Comparison of ENCODE assay signal across 8 cellular contexts in genomic region chr1:155277070-155277895, GRCh38. TPM values are rescaled to one million over a fixed set of nuclear protein-coding genes. Genes with fewer than 3 reads are reported as not detected.
DNase-seq lines count a peak whose midpoint lies in the region; ATAC-seq and TF ChIP-seq lines count a peak whose summit lies in the region.

Gene HCN3 (plus strand): TSS chr1:155277463. CDS start chr1:155277591, 128 bp downstream.

- TF ChIP-seq CTCF in omental fat pad (IDR thresholded peaks at IDR 0.05): peak in 1 of 3 donors; percentile 27

- H3K9ac ChIP-seq in SK-N-MC (ENCODE audit: insufficient read length): peak within 1 kb of the TSS; percentile 51

- no peaks in the 10 kb centered on the region for H3K36me3 ChIP-seq in SK-N-MC (ENCODE audit: insufficient read depth, low read length)

- peak; percentile 69 for ATAC-seq in HG02610 (IDR thresholded peaks at IDR 0.05; ENCODE audit: unreplicated experiment)
- peak; percentile 91 for ATAC-seq in omental fat pad (ENCODE audit: low FRiP score)

- H3K9me3 ChIP-seq in SK-N-MC (ENCODE audit: low read depth, low read length): no peaks in the 10 kb centered on the region

- H3K27ac ChIP-seq in SK-N-MC (0 out of 2 replicates have a peak within 1 kb of the TSS, but pooled peaks have one; percentile 9), temporal lobe (ENCODE audit: low read depth, low read length) (no peak within 1 kb of the TSS)

- peak within 1 kb of the TSS; percentile 93 for H3K4me3 ChIP-seq in SK-N-MC

- DNase-seq in GM04504 (ENCODE audit: low read depth) (peak; percentile 87), NCI-H1092 (lab: John Stamatoyannopoulos, UW) (peak; percentile 99), SK-N-MC (ENCODE audit: low read depth, low spot score) (peak; percentile 85), glomerular visceral epithelial cell (ENCODE audit: extremely low spot score) (peak; percentile 97), omental fat pad (ENCODE audit: low spot score) (peak; percentile 96)
- peak; percentile 93 for DNase-seq in activated naive CD4-positive, alpha-beta T cell treated with anti-CD3 and anti-CD28 coated beads, Interleukin-2, amount 50 U/mL, for 16 hours

RNA-seq across cellular contexts. Expression of gene HCN3, which starts in this region (rescaled TPM):
- 1 to 10 TPM in 2 of 4 donors, under 1 TPM in 2; 0.36 to 2.3 (median 1.2) TPM for total RNA-seq in omental fat pad
- 15.0 TPM for total RNA-seq in temporal lobe
